8 cellular contexts compared by ENCODE assay signal in the genomic region with DNA sequence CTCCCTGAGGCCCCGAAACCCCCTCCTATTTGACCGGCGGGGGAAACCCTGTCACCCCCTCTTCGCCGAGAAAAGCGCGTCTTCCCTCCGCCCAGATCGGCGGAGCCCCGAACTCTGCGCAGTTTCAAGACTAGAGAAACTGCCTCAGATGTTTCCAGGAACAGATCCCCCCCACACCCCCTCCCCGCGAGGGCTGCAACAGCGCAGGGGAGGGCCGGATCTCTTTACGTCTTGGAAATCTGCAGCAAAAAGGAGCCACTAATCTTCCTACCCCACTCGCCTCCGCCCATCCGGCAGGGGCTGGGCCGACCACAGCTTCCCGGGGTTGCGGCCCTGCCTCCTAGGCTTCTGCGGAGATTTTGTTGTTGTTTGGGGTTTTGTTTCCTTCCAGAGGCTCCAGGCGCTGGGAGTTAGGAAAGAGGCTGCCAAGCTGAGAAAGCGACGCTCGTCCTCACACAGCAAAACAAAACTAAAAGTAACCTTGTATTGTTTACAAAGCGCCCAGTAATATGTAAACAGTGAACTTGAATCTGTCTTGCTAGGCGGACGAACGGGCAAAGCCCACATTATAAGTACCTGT. TPM values are rescaled to one million over a fixed set of nuclear protein-coding genes. Genes with fewer than 3 reads are reported as not detected.
A peak's percentile ranks its signal among the peaks of the same experiment; 100 is the strongest.
DNase-seq lines count a peak whose midpoint lies in the region; ATAC-seq and TF ChIP-seq lines count a peak whose summit lies in the region.

No MANE protein-coding gene starts in this region.

- H2AFZ ChIP-seq in DND-41 (ENCODE audit: low read depth, low read length), result peak overlapping the region; percentile 66
- no peak overlapping the region for H2AFZ ChIP-seq in OCI-LY1 (ENCODE audit: low read length)

- H3K9ac ChIP-seq in DND-41 (ENCODE audit: low read depth, low read length), result peak overlapping the region; percentile 62
- no peak overlapping the region for H3K9ac ChIP-seq in OCI-LY1 (ENCODE audit: low read length)

- H3K9me2 ChIP-seq in OCI-LY1 (ENCODE audit: low read depth, low read length), result no peaks in the 10 kb centered on the region

- intact Hi-C loops in activated T-helper 2 cell treated with anti-CD3 and anti-CD28 coated beads, Interferon-gamma antibody, Interleukin-2, Interleukin-4, amounts not matched to agents 10 μg/mL and 5 μg/mL and 100 μg/mL, durations not matched to agents 14 hours and 24 hours and 36 hours (cut with micrococcal nuclease), result loop anchor here (1.0 to 2.0 kb wide), 6 partner anchors 9 to 121 kb away; no protein-coding TSS in a partner anchor
- intact Hi-C loops in left ventricle myocardium inferior (cut with micrococcal nuclease), result no loop called here

- TF ChIP-seq CTCF in DND-41 (IDR thresholded peaks at IDR 0.05; ENCODE audit: borderline replicate concordance, extremely low read depth, low read length, poor library complexity, severe bottlenecking), result no peak
- TF ChIP-seq CTCF in OCI-LY1 (IDR thresholded peaks at IDR 0.05; ENCODE audit: low read length), result no peak
- no peak for TF ChIP-seq CTCF in left ventricle myocardium inferior (IDR thresholded peaks at IDR 0.05; ENCODE audit: borderline replicate concordance)

- peak; percentile 84 for ATAC-seq in DND-41 (ENCODE audit: insufficient read depth, low read depth)

- peak overlapping the region; percentile 95 for H3K4me3 Mint-ChIP-seq in activated T-helper 2 cell treated with anti-CD3 and anti-CD28 coated beads, Interferon-gamma antibody, Interleukin-2, Interleukin-4, amounts not matched to agents 10 μg/mL and 5 μg/mL and 100 μg/mL, durations not matched to agents 14 hours and 24 hours and 36 hours (ENCODE audit: low read depth)

- H3K4me1 Mint-ChIP-seq in activated T-helper 2 cell treated with anti-CD3 and anti-CD28 coated beads, Interferon-gamma antibody, Interleukin-2, Interleukin-4, amounts not matched to agents 10 μg/mL and 5 μg/mL and 100 μg/mL, durations not matched to agents 14 hours and 24 hours and 36 hours (ENCODE audit: low read depth), result peaks cover 48% of the 10 kb centered on the region

- peak; percentile 91 for DNase-seq in DND-41
- DNase-seq in HCEC 1CT, result peak; percentile 10
- peak; percentile 84 for DNase-seq in activated T-helper 2 cell treated with anti-CD3 and anti-CD28 coated beads, Interferon-gamma antibody, Interleukin-2, Interleukin-4, amounts not matched to agents 10 μg/mL and 5 μg/mL and 100 μg/mL, durations not matched to agents 14 hours and 24 hours and 36 hours (ENCODE audit: low spot score)
- DNase-seq in left ventricle myocardium inferior, result no peak
- DNase-seq in skeletal muscle cell (ENCODE audit: low read depth), result no peak
- DNase-seq in hippocampal formation (lab: John Stamatoyannopoulos, UW), result no peak
- DNase-seq in mucosa of gallbladder (ENCODE audit: low spot score), result no peak

- H3K79me2 ChIP-seq in DND-41 (ENCODE audit: insufficient read depth, low read length) (peaks cover 11% of the 10 kb centered on the region), OCI-LY1 (ENCODE audit: insufficient read depth, low read length) (no peaks in the 10 kb centered on the region)

- H3K4me3 ChIP-seq in DND-41 (ENCODE audit: low read depth in 1 of 2, low read length in 2 of 2) (peak overlapping the region; percentile 38 to 67; a peak in 3 of 4 replicates), OCI-LY1 (ENCODE audit: low read depth, low read length, poor library complexity, severe bottlenecking) (no peak overlapping the region), left ventricle myocardium inferior (peak overlapping the region; percentile 64), skeletal muscle cell (ENCODE audit: low read depth, low read length) (peak overlapping the region; percentile 38)

- peak overlapping the region; percentile 77 for H3K4me2 ChIP-seq in DND-41 (ENCODE audit: insufficient read depth, low read length)
- peak overlapping the region; percentile 4; the same call in 1 of the 2 replicates for H3K4me2 ChIP-seq in OCI-LY1 (ENCODE audit: low read length)

- H3K36me3 ChIP-seq in DND-41 (ENCODE audit: insufficient read depth, low read length) (peaks cover 12% of the 10 kb centered on the region; the same call in 1 of the 2 replicates), OCI-LY1 (ENCODE audit: insufficient read depth, low read length) (no peaks in the 10 kb centered on the region), left ventricle myocardium inferior (no peaks in the 10 kb centered on the region)

- no peaks in the 10 kb centered on the region for H3F3A ChIP-seq in OCI-LY1 (ENCODE audit: insufficient read depth, low read length)

- H4K20me1 ChIP-seq in DND-41 (ENCODE audit: insufficient read depth, low read length) (no peaks in the 10 kb centered on the region), OCI-LY1 (ENCODE audit: insufficient read depth, low read length) (no peaks in the 10 kb centered on the region)

- no peaks in the 10 kb centered on the region for H3K9me3 Mint-ChIP-seq in activated T-helper 2 cell treated with anti-CD3 and anti-CD28 coated beads, Interferon-gamma antibody, Interleukin-2, Interleukin-4, amounts not matched to agents 10 μg/mL and 5 μg/mL and 100 μg/mL, durations not matched to agents 14 hours and 24 hours and 36 hours

- H3K27ac ChIP-seq in DND-41 (ENCODE audit: low read length) (peak overlapping the region; percentile 69), OCI-LY1 (ENCODE audit: low read depth, low read length, poor library complexity, severe bottlenecking) (no peak overlapping the region), left ventricle myocardium inferior (replicated peaks) (no peak overlapping the region)

- H3K36me3 Mint-ChIP-seq in activated T-helper 2 cell treated with anti-CD3 and anti-CD28 coated beads, Interferon-gamma antibody, Interleukin-2, Interleukin-4, amounts not matched to agents 10 μg/mL and 5 μg/mL and 100 μg/mL, durations not matched to agents 14 hours and 24 hours and 36 hours (ENCODE audit: low read depth), result peaks cover 44% of the 10 kb centered on the region

- H3K27me3 ChIP-seq in DND-41 (ENCODE audit: insufficient read depth, low read length, poor library complexity) (no peaks in the 10 kb centered on the region), OCI-LY1 (ENCODE audit: insufficient read depth, low read length) (no peaks in the 10 kb centered on the region), left ventricle myocardium inferior (ENCODE audit: low read depth) (peaks cover 100% of the 10 kb centered on the region)

- H3K9me3 ChIP-seq in DND-41 (ENCODE audit: insufficient read depth, low read length, severe bottlenecking) (no peaks in the 10 kb centered on the region), OCI-LY1 (ENCODE audit: low read length) (no peaks in the 10 kb centered on the region), left ventricle myocardium inferior (replicated peaks) (no peaks in the 10 kb centered on the region)

- peaks cover 40% of the 10 kb centered on the region for H3K4me1 ChIP-seq in DND-41 (ENCODE audit: insufficient read depth, low read length)
- H3K4me1 ChIP-seq in OCI-LY1 (ENCODE audit: insufficient read depth, low read length, severe bottlenecking), result no peaks in the 10 kb centered on the region
- H3K4me1 ChIP-seq in left ventricle myocardium inferior, result peaks cover 31% of the 10 kb centered on the region

- H3K27me3 Mint-ChIP-seq in activated T-helper 2 cell treated with anti-CD3 and anti-CD28 coated beads, Interferon-gamma antibody, Interleukin-2, Interleukin-4, amounts not matched to agents 10 μg/mL and 5 μg/mL and 100 μg/mL, durations not matched to agents 14 hours and 24 hours and 36 hours (ENCODE audit: low read depth), result peaks cover 65% of the 10 kb centered on the region

- H3K27ac Mint-ChIP-seq in activated T-helper 2 cell treated with anti-CD3 and anti-CD28 coated beads, Interferon-gamma antibody, Interleukin-2, Interleukin-4, amounts not matched to agents 10 μg/mL and 5 μg/mL and 100 μg/mL, durations not matched to agents 14 hours and 24 hours and 36 hours, result peak overlapping the region; percentile 94

RNA-seq across cellular contexts. Expression of gene FOXB1, which starts 2.2 kb away (rescaled TPM):
- 11.8 and 12.7 TPM in 2 replicates for total RNA-seq in activated T-helper 2 cell treated with anti-CD3 and anti-CD28 coated beads, Interferon-gamma antibody, Interleukin-2, Interleukin-4, amounts not matched to agents 10 μg/mL and 5 μg/mL and 100 μg/mL, durations not matched to agents 14 hours and 24 hours and 36 hours
- total RNA-seq in left ventricle myocardium inferior (not detected), mucosa of gallbladder (not detected)

Comparison
In these comparisons a context has a peak if more than half of its experiments do, and no peak if none do; other contexts are left out.
1. DNase-seq: peak in DND-41 (single experiment), HCEC 1CT (single experiment) and activated T-helper 2 cell treated with anti-CD3 and anti-CD28 coated beads, Interferon-gamma antibody, Interleukin-2, Interleukin-4, amounts not matched to agents 10 μg/mL and 5 μg/mL and 100 μg/mL, durations not matched to agents 14 hours and 24 hours and 36 hours (single experiment); none in left ventricle myocardium inferior (single experiment), skeletal muscle cell (single experiment), hippocampal formation (0 of 2) and mucosa of gallbladder (single experiment).
2. RNA of gene FOXB1, which starts 2.2 kb away (total RNA-seq): 11.8 to 12.7 TPM in activated T-helper 2 cell treated with anti-CD3 and anti-CD28 coated beads, Interferon-gamma antibody, Interleukin-2, Interleukin-4, amounts not matched to agents 10 μg/mL and 5 μg/mL and 100 μg/mL, durations not matched to agents 14 hours and 24 hours and 36 hours; not detected in mucosa of gallbladder (single experiment) and not detected in left ventricle myocardium inferior (single experiment); every median in the first group is over 10 times any median in the second.